Comparison of ENCODE assay signal across 23 cellular contexts in genomic region chr2:30455339-30455738, GRCh38. TPM values are rescaled to one million over a fixed set of nuclear protein-coding genes. Genes with fewer than 3 reads are reported as not detected.
DNase-seq lines count a peak whose midpoint lies in the region; ATAC-seq and TF ChIP-seq lines count a peak whose summit lies in the region.
"Had no signal": no experiment of that assay in that cellular context is flagged by ENCODE, and none has a peak within 500 bp of the region (broad histone marks: within the 10 kb centered on the region; RNA-seq: fewer than 3 reads in every experiment).

No MANE protein-coding gene starts in this region.

- DNase-seq in left ventricle myocardium inferior (no peak), left cardiac atrium (no peak), colonic mucosa (no peak), SW480 (ENCODE audit: low spot score) (no peak), aorta (no peak)
- no peak for DNase-seq in NK-92 treated with Interleukin-12 subunit alpha and Interleukin-12 subunit beta, amount 100 ng/mL, for 24 hours (lab: John Stamatoyannopoulos, UW)
- DNase-seq: activated CD4-positive, alpha-beta memory T cell treated with anti-CD3 and anti-CD28 coated beads, Interleukin-2, amount 10 ng/mL, durations not matched to agents 7 days and 5 days; activated CD4-positive, alpha-beta T cell treated with anti-CD3 and anti-CD28 coated beads for 1 hour; activated naive CD8-positive, alpha-beta T cell treated with anti-CD3 and anti-CD28 coated beads, Interleukin-2, amount 10 ng/mL, durations not matched to agents 7 days and 5 days; AML-193; CD4-positive, alpha-beta memory T cell; central memory CD4-positive, alpha-beta T cell; EL; islet precursor cell; lower lobe of right lung; NCI-H1092 treated with DMSO at 0.1 percent for 48 hours; NCI-H187 treated with DMSO at 0.1 percent for 48 hours; stimulated activated naive CD4-positive, alpha-beta T cell treated with Interleukin-2 at 50 U/mL for 16 hours; testis; uterus had no signal

- H3K4me3 ChIP-seq in left ventricle myocardium inferior (no peak overlapping the region), colonic mucosa (no peak overlapping the region), muscle layer of colon (ENCODE audit: low read depth in 1 of 2, low read length in 2 of 2) (no peak overlapping the region), aorta (ENCODE audit: low read length in 2 of 2) (no peak overlapping the region)
- H3K4me3 ChIP-seq: lower lobe of right lung, testis, uterus had no signal

- H3K9me3 ChIP-seq in left ventricle myocardium inferior (replicated peaks), result no peaks in the 10 kb centered on the region
- H3K9me3 ChIP-seq in colonic mucosa, result no peaks in the 10 kb centered on the region
- H3K9me3 ChIP-seq in muscle layer of colon (ENCODE audit: low read length), result no peaks in the 10 kb centered on the region
- H3K9me3 ChIP-seq in aorta (ENCODE audit: control insufficient read depth, low read length), result no peaks in the 10 kb centered on the region
- H3K9me3 ChIP-seq: lower lobe of right lung, testis, uterus had no signal

- H3K4me1 ChIP-seq in left ventricle myocardium inferior, result peaks cover 75% of the 10 kb centered on the region
- peaks cover 4% of the 10 kb centered on the region for H3K4me1 ChIP-seq in colonic mucosa
- H3K4me1 ChIP-seq in muscle layer of colon (ENCODE audit: insufficient read depth, low read length), result peaks cover 4% of the 10 kb centered on the region
- peaks cover 0 to 2% of the 10 kb centered on the region in 2 donors for H3K4me1 ChIP-seq in aorta (ENCODE audit: control insufficient read depth in 1 of 2, insufficient read depth in 2 of 2, low read length in 2 of 2)
- H3K4me1 ChIP-seq: lower lobe of right lung, testis, uterus had no signal

- H3K27me3 ChIP-seq in left ventricle myocardium inferior (ENCODE audit: low read depth) (no peaks in the 10 kb centered on the region), colonic mucosa (no peaks in the 10 kb centered on the region), muscle layer of colon (ENCODE audit: control insufficient read depth in 1 of 2, insufficient read depth in 2 of 2, low read length in 2 of 2) (no peaks in the 10 kb centered on the region), aorta (ENCODE audit: control insufficient read depth in 1 of 2, insufficient read depth in 2 of 2, low read length in 1 of 2) (no peaks in the 10 kb centered on the region)
- H3K27me3 ChIP-seq: testis, uterus had no signal

- WGBS in aorta, 2 donors, result 63 to 66% methylated on average over 5 of the region's 5 CpGs

- intact Hi-C loops in left ventricle myocardium inferior (cut with micrococcal nuclease), result loop anchor here (10.0 kb wide), 1 partner anchor 249 kb away; no protein-coding TSS in a partner anchor
- intact Hi-C loops in left cardiac atrium (cut with DNase I), result no loop called here
- intact Hi-C loops in colonic mucosa (cut with DNase I), result no loop called here
- intact Hi-C loops in aorta (cut with DNase I), result no loop called here

- ATAC-seq in left cardiac atrium (no peak), GM21423 (IDR thresholded peaks at IDR 0.05; ENCODE audit: unreplicated experiment) (no peak), aorta (ENCODE audit: low FRiP score) (no peak)
- ATAC-seq: lower lobe of right lung had no signal

- H3K36me3 ChIP-seq in left ventricle myocardium inferior (no peaks in the 10 kb centered on the region), colonic mucosa (no peaks in the 10 kb centered on the region), muscle layer of colon (ENCODE audit: insufficient read depth, low read length) (no peaks in the 10 kb centered on the region), aorta (ENCODE audit: control insufficient read depth in 1 of 2, insufficient read depth in 2 of 2, low read length in 1 of 2) (no peaks in the 10 kb centered on the region)
- H3K36me3 ChIP-seq: lower lobe of right lung, uterus had no signal

- H3K27ac ChIP-seq in left ventricle myocardium inferior (replicated peaks) (peak overlapping the region; percentile 21), colonic mucosa (peak overlapping the region; percentile 12), muscle layer of colon (ENCODE audit: low read depth, low read length) (peak overlapping the region; percentile 34), aorta (ENCODE audit: low read depth in 1 of 2, low read length in 2 of 2) (no peak overlapping the region)
- H3K27ac ChIP-seq: lower lobe of right lung, RWPE1, testis had no signal

- H3K9ac ChIP-seq in colonic mucosa (ENCODE audit: low read depth in 2 of 2, low read length in 2 of 2) (no peak overlapping the region), muscle layer of colon (ENCODE audit: low read length) (no peak overlapping the region)

- no peak for TF ChIP-seq CTCF in left ventricle myocardium inferior (IDR thresholded peaks at IDR 0.05; ENCODE audit: borderline replicate concordance)
- no peak for TF ChIP-seq CTCF in colonic mucosa (IDR thresholded peaks at IDR 0.05)

RNA-seq across cellular contexts. Expression of gene LCLAT1, which starts 8.3 kb away (rescaled TPM):
- total RNA-seq in left ventricle myocardium inferior (41.0 TPM), left cardiac atrium (10 to 100 TPM; 13.4 to 13.8 TPM), colonic mucosa (10 to 100 TPM; 20.0 to 25.5 TPM), aorta (10 to 100 TPM; 16.4 to 22.3 TPM)
- 1 to 10 TPM; 2.3 to 2.5 TPM for polyA plus RNA-seq in aorta

Comparison
In these comparisons a context has a peak if more than half of its experiments do, and no peak if none do; other contexts are left out.
1. H3K27ac ChIP-seq: peak in left ventricle myocardium inferior (single experiment), colonic mucosa (single experiment) and muscle layer of colon (single experiment); none in aorta (0 of 2).